8 cellular contexts compared by ENCODE assay signal in genomic region chr11:58905141-58905715, GRCh38. TPM values are rescaled to one million over a fixed set of nuclear protein-coding genes. Genes with fewer than 3 reads are reported as not detected.
A peak's percentile ranks its signal among the peaks of the same experiment; 100 is the strongest.
DNase-seq lines count a peak whose midpoint lies in the region; ATAC-seq lines count a peak whose summit lies in the region.

No MANE protein-coding gene starts in this region.

- CTCF ChIA-PET in activated CD4-positive, alpha-beta T cell treated with anti-CD3 and anti-CD28 coated beads, Interleukin-2, amount 10 ng/mL, durations not matched to agents 7 days and 5 days (lab: Charles Lee) = no interaction called here

- no peaks in the 10 kb centered on the region for H3K9me3 Mint-ChIP-seq in activated CD4-positive, alpha-beta T cell treated with anti-CD3 and anti-CD28 coated beads, Interleukin-2, amount 10 ng/mL, durations not matched to agents 7 days and 5 days

- H3K27me3 Mint-ChIP-seq in activated CD4-positive, alpha-beta T cell treated with anti-CD3 and anti-CD28 coated beads, Interleukin-2, amount 10 ng/mL, durations not matched to agents 7 days and 5 days = peaks cover 61% of the 10 kb centered on the region

- peak overlapping the region; percentile 65 for H3K4me3 ChIP-seq in iPS-18c (ENCODE audit: insufficient read depth, low read depth, low read length)

- DNase-seq in HPDE6-E6E7 (ENCODE audit: extremely low spot score) = peak; percentile 23
- DNase-seq in astrocyte of the hippocampus (ENCODE audit: low read depth, low spot score) = peak; percentile 79
- peak; percentile 38 for DNase-seq in superior temporal gyrus (ENCODE audit: extremely low spot score)
- DNase-seq in activated CD4-positive, alpha-beta T cell treated with anti-CD3 and anti-CD28 coated beads, Interleukin-2, amount 10 ng/mL, durations not matched to agents 7 days and 5 days = no peak
- no peak for DNase-seq in ureter (ENCODE audit: low spot score)

- no peak overlapping the region for H3K27ac Mint-ChIP-seq in activated CD4-positive, alpha-beta T cell treated with anti-CD3 and anti-CD28 coated beads, Interleukin-2, amount 10 ng/mL, durations not matched to agents 7 days and 5 days

- no peak overlapping the region for H3K4me3 Mint-ChIP-seq in activated CD4-positive, alpha-beta T cell treated with anti-CD3 and anti-CD28 coated beads, Interleukin-2, amount 10 ng/mL, durations not matched to agents 7 days and 5 days

- H3K36me3 Mint-ChIP-seq in activated CD4-positive, alpha-beta T cell treated with anti-CD3 and anti-CD28 coated beads, Interleukin-2, amount 10 ng/mL, durations not matched to agents 7 days and 5 days (ENCODE audit: low read depth) = no peaks in the 10 kb centered on the region

- POLR2A ChIA-PET in activated CD4-positive, alpha-beta T cell treated with anti-CD3 and anti-CD28 coated beads, Interleukin-2, amount 10 ng/mL, durations not matched to agents 7 days and 5 days (lab: Charles Lee) = no interaction called here

- ATAC-seq in HG02981 (IDR thresholded peaks at IDR 0.05; ENCODE audit: unreplicated experiment) (no peak), HG03159 (IDR thresholded peaks at IDR 0.05; ENCODE audit: unreplicated experiment) (no peak)

- H3K4me1 Mint-ChIP-seq in activated CD4-positive, alpha-beta T cell treated with anti-CD3 and anti-CD28 coated beads, Interleukin-2, amount 10 ng/mL, durations not matched to agents 7 days and 5 days = no peaks in the 10 kb centered on the region

- H3K9me3 ChIP-seq in iPS-18c (ENCODE audit: control insufficient read depth, insufficient read depth, low read length) = no peaks in the 10 kb centered on the region

RNA-seq across cellular contexts. Expression of gene GLYATL1, which starts 34.1 kb away (rescaled TPM):
- not detected for total RNA-seq in activated CD4-positive, alpha-beta T cell treated with anti-CD3 and anti-CD28 coated beads, Interleukin-2, amount 10 ng/mL, durations not matched to agents 7 days and 5 days
- 2.4 TPM for total RNA-seq in ureter

Comparison
In these comparisons a context has a peak if more than half of its experiments do, and no peak if none do; other contexts are left out.
1. DNase-seq: peak in HPDE6-E6E7 (single experiment), astrocyte of the hippocampus (single experiment) and superior temporal gyrus (single experiment); none in activated CD4-positive, alpha-beta T cell treated with anti-CD3 and anti-CD28 coated beads, Interleukin-2, amount 10 ng/mL, durations not matched to agents 7 days and 5 days (single experiment) and ureter (single experiment).